In the genomic region with DNA sequence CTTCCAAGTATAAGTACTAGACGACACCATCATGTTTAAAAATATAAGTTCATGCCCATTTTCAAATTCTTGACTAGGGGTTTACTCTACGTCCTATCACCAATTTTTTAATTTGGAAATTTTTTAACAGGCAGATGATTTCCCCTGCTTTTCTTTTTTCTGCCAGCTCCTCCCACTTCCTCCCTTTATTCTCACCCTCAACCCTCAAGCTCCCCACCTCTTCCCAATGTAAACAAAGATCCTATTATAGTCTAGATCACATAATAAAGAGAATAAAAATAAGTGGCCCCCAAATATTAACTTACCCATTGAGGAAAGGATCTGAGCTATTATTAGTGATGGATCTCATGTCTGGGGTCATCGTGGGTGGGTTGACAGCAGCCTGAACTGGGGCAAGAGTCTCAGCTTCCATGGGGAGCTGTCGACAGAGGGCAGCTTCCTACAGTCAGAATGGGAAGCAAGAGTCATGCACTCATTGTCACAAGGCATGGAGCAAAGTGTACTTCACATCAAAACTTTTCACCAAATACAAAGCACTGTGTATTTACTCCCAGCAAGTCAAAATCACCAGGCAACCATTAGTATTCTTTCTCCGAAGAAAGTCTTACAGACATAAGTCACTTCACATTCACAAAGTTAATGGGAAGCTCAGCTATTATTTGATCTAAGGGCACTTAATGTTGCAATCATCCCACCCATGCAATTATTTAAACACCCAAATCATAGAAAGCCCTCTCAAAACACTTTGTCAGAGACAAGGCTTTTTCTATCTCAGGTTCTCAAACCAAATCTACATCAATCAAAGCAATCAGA, we compare ENCODE assay signal across 1 cellular context.
TF ChIP-seq lines count a peak whose summit lies in the region.

No MANE protein-coding gene starts in this region.

TF ChIP-seq in GM12891, 5 proteins besides CTCF, POLR2A, EP300 and RAD21:
- no peak for TF ChIP-seq POLR2AphosphoS5 (IDR thresholded peaks at IDR 0.05; ENCODE audit: low read depth, low read length)
- no peak for TF ChIP-seq TAF1 (IDR thresholded peaks at IDR 0.05; ENCODE audit: low read depth, low read length)
- no peak for TF ChIP-seq SPI1 (IDR thresholded peaks at IDR 0.05; ENCODE audit: low read depth, low read length)
- no peak for TF ChIP-seq POU2F2 (IDR thresholded peaks at IDR 0.05; ENCODE audit: low read depth, low read length)
- TF ChIP-seq PAX5 (IDR thresholded peaks at IDR 0.05; ENCODE audit: insufficient read depth, low read length, severe bottlenecking): no peak
